2 cellular contexts compared by ENCODE assay signal in the genomic region with DNA sequence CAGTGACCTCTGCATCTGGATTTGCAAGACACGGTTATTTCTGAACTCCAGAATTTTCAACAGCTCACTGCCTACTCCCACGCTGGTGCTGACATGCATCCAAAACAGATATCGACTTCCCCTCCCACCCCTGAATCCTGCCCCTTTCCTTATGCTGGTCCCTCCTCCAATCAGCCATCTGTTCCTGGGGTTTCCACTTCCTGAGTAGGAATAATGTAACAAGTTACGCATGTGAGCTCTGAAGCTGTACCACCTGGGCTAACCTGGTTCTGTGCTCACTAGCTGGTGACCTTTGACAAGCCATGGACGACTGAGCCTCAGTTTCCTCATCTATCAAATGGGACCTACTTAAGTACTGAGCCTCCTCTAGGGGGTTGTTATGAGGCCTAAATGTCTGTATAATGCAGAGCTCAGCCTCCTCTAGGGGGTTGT.
TF ChIP-seq lines count a peak whose summit lies in the region.

No MANE protein-coding gene starts in this region.

TF ChIP-seq in SK-N-SH, 30 proteins besides CTCF, POLR2A, EP300 and RAD21 (continued from another document):
- TF ChIP-seq REST (IDR thresholded peaks at IDR 0.05; ENCODE audit: low read depth, low read length) (no peak), EZH2phosphoT487 (IDR thresholded peaks at IDR 0.05; ENCODE audit: borderline replicate concordance, low read depth) (no peak), SMC3 (IDR thresholded peaks at IDR 0.05; ENCODE audit: low read depth, low read length) (no peak), FOXM1 (IDR thresholded peaks at IDR 0.05; ENCODE audit: low read depth) (no peak), MEF2A (IDR thresholded peaks at IDR 0.05; ENCODE audit: borderline replicate concordance, low read depth) (no peak), USF1 (IDR thresholded peaks at IDR 0.05; ENCODE audit: borderline replicate concordance, low read depth) (no peak), ZBTB33 (IDR thresholded peaks at IDR 0.05; ENCODE audit: borderline replicate concordance, low read depth) (no peak), ELF1 (IDR thresholded peaks at IDR 0.05) (no peak), CHD2 (IDR thresholded peaks at IDR 0.05; ENCODE audit: low read length, partially characterized antibody) (no peak), RFX5 (IDR thresholded peaks at IDR 0.05; ENCODE audit: low read length) (no peak), JUND (IDR thresholded peaks at IDR 0.05) (no peak), MXI1 (IDR thresholded peaks at IDR 0.05; ENCODE audit: low read depth, low read length) (no peak), POLR2AphosphoS5 (IDR thresholded peaks at IDR 0.05; ENCODE audit: low read depth, low read length) (no peak), NRF1 (IDR thresholded peaks at IDR 0.05; ENCODE audit: low read depth, low read length) (no peak), YY1 (IDR thresholded peaks at IDR 0.05; ENCODE audit: low read depth) (no peak), NFIC (IDR thresholded peaks at IDR 0.05; ENCODE audit: borderline replicate concordance) (no peak), TEAD4 (IDR thresholded peaks at IDR 0.05; ENCODE audit: borderline replicate concordance, insufficient read depth) (no peak)
TF ChIP-seq in SK-N-SH: peak in this region for 0.

TF ChIP-seq in SK-N-SH treated with all-trans-retinoic acid at 6 μM for 48 hours, 23 proteins besides CTCF, POLR2A, EP300 and RAD21 (continued from another document):
- TF ChIP-seq CSRNP3 (CRISPR knock-in tag; IDR thresholded peaks at IDR 0.05) (no peak), OSR1 (CRISPR knock-in tag; IDR thresholded peaks at IDR 0.05) (no peak), TOX (CRISPR knock-in tag; IDR thresholded peaks at IDR 0.05; ENCODE audit: borderline replicate concordance) (no peak), RARB (CRISPR knock-in tag; IDR thresholded peaks at IDR 0.05) (no peak), ZFP30 (CRISPR knock-in tag; IDR thresholded peaks at IDR 0.05) (no peak), ARNTL (CRISPR knock-in tag; IDR thresholded peaks at IDR 0.05; ENCODE audit: borderline replicate concordance, low read depth) (no peak), ISL1 (CRISPR knock-in tag; IDR thresholded peaks at IDR 0.05) (no peak), ESRRG (CRISPR knock-in tag; IDR thresholded peaks at IDR 0.05) (no peak), BACH2 (CRISPR knock-in tag; IDR thresholded peaks at IDR 0.05; ENCODE audit: borderline replicate concordance) (no peak), ZC3H10 (CRISPR knock-in tag; IDR thresholded peaks at IDR 0.05) (no peak), CSDC2 (CRISPR knock-in tag; IDR thresholded peaks at IDR 0.05) (no peak), ZNF565 (CRISPR knock-in tag; conservative IDR thresholded peaks at IDR 0.05; ENCODE audit: low read depth) (no peak), ZNF8 (CRISPR knock-in tag; IDR thresholded peaks at IDR 0.05) (no peak), TCF4 (CRISPR knock-in tag; IDR thresholded peaks at IDR 0.05; ENCODE audit: borderline replicate concordance) (no peak), ZFP3 (CRISPR knock-in tag; IDR thresholded peaks at IDR 0.05) (no peak)
- TF ChIP-seq, protein P1, sequence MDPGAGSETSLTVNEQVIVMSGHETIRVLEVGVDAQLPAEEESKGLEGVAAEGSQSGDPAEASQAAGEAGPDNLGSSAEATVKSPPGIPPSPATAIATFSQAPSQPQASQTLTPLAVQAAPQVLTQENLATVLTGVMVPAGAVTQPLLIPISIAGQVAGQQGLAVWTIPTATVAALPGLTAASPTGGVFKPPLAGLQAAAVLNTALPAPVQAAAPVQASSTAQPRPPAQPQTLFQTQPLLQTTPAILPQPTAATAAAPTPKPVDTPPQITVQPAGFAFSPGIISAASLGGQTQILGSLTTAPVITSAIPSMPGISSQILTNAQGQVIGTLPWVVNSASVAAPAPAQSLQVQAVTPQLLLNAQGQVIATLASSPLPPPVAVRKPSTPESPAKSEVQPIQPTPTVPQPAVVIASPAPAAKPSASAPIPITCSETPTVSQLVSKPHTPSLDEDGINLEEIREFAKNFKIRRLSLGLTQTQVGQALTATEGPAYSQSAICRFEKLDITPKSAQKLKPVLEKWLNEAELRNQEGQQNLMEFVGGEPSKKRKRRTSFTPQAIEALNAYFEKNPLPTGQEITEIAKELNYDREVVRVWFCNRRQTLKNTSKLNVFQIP (CRISPR knock-in tag; IDR thresholded peaks at IDR 0.05; ENCODE audit: borderline replicate concordance, low read depth): no peak
- TF ChIP-seq, protein P2, sequence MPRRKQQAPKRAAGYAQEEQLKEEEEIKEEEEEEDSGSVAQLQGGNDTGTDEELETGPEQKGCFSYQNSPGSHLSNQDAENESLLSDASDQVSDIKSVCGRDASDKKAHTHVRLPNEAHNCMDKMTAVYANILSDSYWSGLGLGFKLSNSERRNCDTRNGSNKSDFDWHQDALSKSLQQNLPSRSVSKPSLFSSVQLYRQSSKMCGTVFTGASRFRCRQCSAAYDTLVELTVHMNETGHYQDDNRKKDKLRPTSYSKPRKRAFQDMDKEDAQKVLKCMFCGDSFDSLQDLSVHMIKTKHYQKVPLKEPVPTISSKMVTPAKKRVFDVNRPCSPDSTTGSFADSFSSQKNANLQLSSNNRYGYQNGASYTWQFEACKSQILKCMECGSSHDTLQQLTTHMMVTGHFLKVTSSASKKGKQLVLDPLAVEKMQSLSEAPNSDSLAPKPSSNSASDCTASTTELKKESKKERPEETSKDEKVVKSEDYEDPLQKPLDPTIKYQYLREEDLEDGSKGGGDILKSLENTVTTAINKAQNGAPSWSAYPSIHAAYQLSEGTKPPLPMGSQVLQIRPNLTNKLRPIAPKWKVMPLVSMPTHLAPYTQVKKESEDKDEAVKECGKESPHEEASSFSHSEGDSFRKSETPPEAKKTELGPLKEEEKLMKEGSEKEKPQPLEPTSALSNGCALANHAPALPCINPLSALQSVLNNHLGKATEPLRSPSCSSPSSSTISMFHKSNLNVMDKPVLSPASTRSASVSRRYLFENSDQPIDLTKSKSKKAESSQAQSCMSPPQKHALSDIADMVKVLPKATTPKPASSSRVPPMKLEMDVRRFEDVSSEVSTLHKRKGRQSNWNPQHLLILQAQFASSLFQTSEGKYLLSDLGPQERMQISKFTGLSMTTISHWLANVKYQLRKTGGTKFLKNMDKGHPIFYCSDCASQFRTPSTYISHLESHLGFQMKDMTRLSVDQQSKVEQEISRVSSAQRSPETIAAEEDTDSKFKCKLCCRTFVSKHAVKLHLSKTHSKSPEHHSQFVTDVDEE (CRISPR knock-in tag; IDR thresholded peaks at IDR 0.05): no peak
